ENCODE assay signal across 28 cellular contexts in genomic region chr13:79830945-79831344, GRCh38.
"Had no signal": no experiment of that assay in that cellular context is flagged by ENCODE, and none has a peak within 500 bp of the region (broad histone marks: within the 10 kb centered on the region; RNA-seq: fewer than 3 reads in every experiment).

No MANE protein-coding gene starts in this region.

- H3K27me3 Mint-ChIP-seq: activated CD4-positive, alpha-beta memory T cell treated with anti-CD3 and anti-CD28 coated beads for 36 hours; activated CD4-positive, alpha-beta T cell treated with anti-CD3 and anti-CD28 coated beads for 36 hours; activated CD4-positive, alpha-beta T cell treated with anti-CD3 and anti-CD28 coated beads, Interleukin-2, amount 10 ng/mL, durations not matched to agents 24 days and 14 days; activated CD8-positive, alpha-beta memory T cell treated with anti-CD3 and anti-CD28 coated beads, Interleukin-2, amount 10 ng/mL, durations not matched to agents 7 days and 5 days; activated naive CD8-positive, alpha-beta T cell treated with anti-CD3 and anti-CD28 coated beads for 36 hours; activated naive CD8-positive, alpha-beta T cell treated with anti-CD3 and anti-CD28 coated beads, Interleukin-2, amount 50 U/mL, for 24 hours; brain had no signal

- ATAC-seq: activated CD4-positive, alpha-beta T cell treated with anti-CD3 and anti-CD28 coated beads for 36 hours; activated CD8-positive, alpha-beta memory T cell treated with anti-CD3 and anti-CD28 coated beads, Interleukin-2, amount 10 ng/mL, durations not matched to agents 7 days and 5 days; activated CD8-positive, alpha-beta T cell treated with anti-CD3 and anti-CD28 coated beads, Interleukin-2, amount 10 ng/mL, durations not matched to agents 7 days and 5 days; activated naive CD8-positive, alpha-beta T cell treated with anti-CD3 and anti-CD28 coated beads, Interleukin-2, amount 50 U/mL, for 24 hours had no signal

- DNase-seq: activated CD4-positive, alpha-beta memory T cell treated with anti-CD3 and anti-CD28 coated beads for 36 hours; activated CD4-positive, alpha-beta T cell treated with anti-CD3 and anti-CD28 coated beads for 36 hours; activated CD4-positive, alpha-beta T cell treated with anti-CD3 and anti-CD28 coated beads, Interleukin-2, amount 10 ng/mL, durations not matched to agents 24 days and 14 days; activated CD4-positive, CD25-positive, alpha-beta regulatory T cell; activated CD4-positive, CD25-positive, alpha-beta regulatory T cell treated with anti-CD3 and anti-CD28 coated beads, Interleukin-2, amount 50 U/mL, for 72 hours; activated CD8-positive, alpha-beta memory T cell treated with anti-CD3 and anti-CD28 coated beads, Interleukin-2, amount 10 ng/mL, durations not matched to agents 7 days and 5 days; activated CD8-positive, alpha-beta memory T cell treated with anti-CD3 and anti-CD28 coated beads, Interleukin-2, amount 50 U/mL, for 4 hours; activated CD8-positive, alpha-beta T cell treated with anti-CD3 and anti-CD28 coated beads, Interleukin-2, amount 10 ng/mL, durations not matched to agents 7 days and 5 days; activated effector memory CD4-positive, alpha-beta T cell treated with anti-CD3 and anti-CD28 coated beads, Interleukin-2, amount 50 U/mL, for 16 hours; activated naive CD4-positive, alpha-beta T cell treated with anti-CD3 and anti-CD28 coated beads for 36 hours; activated naive CD8-positive, alpha-beta T cell treated with anti-CD3 and anti-CD28 coated beads for 36 hours; activated naive CD8-positive, alpha-beta T cell treated with anti-CD3 and anti-CD28 coated beads, Interleukin-2, amount 50 U/mL, for 24 hours; activated T-cell treated with anti-CD3 and anti-CD28 coated beads, Interleukin-2, amount 50 U/mL, for 1 hour; activated T-cell treated with anti-CD3 and anti-CD28 coated beads, Interleukin-2, amount 50 U/mL, for 48 hours; adrenal gland; central memory CD4-positive, alpha-beta T cell; colonic mucosa; effector CD8-positive, alpha-beta T cell; esophagus squamous epithelium; T-helper 2 cell had no signal

- H3K4me1 ChIP-seq: adrenal gland, ascending aorta, breast epithelium, colonic mucosa, esophagus squamous epithelium had no signal

- H3K4me3 ChIP-seq: adrenal gland, ascending aorta, breast epithelium, cardiac muscle cell, colonic mucosa, esophagus squamous epithelium had no signal

- H3K4me3 Mint-ChIP-seq: activated CD4-positive, alpha-beta memory T cell treated with anti-CD3 and anti-CD28 coated beads for 36 hours; activated CD4-positive, alpha-beta T cell treated with anti-CD3 and anti-CD28 coated beads for 36 hours; activated CD4-positive, alpha-beta T cell treated with anti-CD3 and anti-CD28 coated beads, Interleukin-2, amount 10 ng/mL, durations not matched to agents 24 days and 14 days; activated CD8-positive, alpha-beta memory T cell treated with anti-CD3 and anti-CD28 coated beads, Interleukin-2, amount 10 ng/mL, durations not matched to agents 7 days and 5 days; activated CD8-positive, alpha-beta T cell treated with anti-CD3 and anti-CD28 coated beads, Interleukin-2, amount 10 ng/mL, durations not matched to agents 7 days and 5 days; activated naive CD4-positive, alpha-beta T cell treated with anti-CD3 and anti-CD28 coated beads for 36 hours; activated naive CD4-positive, alpha-beta T cell treated with anti-CD3 and anti-CD28 coated beads, Interleukin-2, amount 50 U/mL, for 24 hours; activated naive CD8-positive, alpha-beta T cell treated with anti-CD3 and anti-CD28 coated beads for 36 hours; activated naive CD8-positive, alpha-beta T cell treated with anti-CD3 and anti-CD28 coated beads, Interleukin-2, amount 50 U/mL, for 24 hours; activated T-helper 1 cell treated with anti-CD3 and anti-CD28 coated beads, Interleukin-12 subunit alpha, Interleukin-12 subunit beta, Interleukin-2, Interleukin-4 antibody, amounts not matched to agents 30 ng/mL and 10 ng/mL and 1 ng/mL, durations not matched to agents 14 hours and 24 hours and 36 hours; brain had no signal

- H3K36me3 ChIP-seq: adrenal gland, ascending aorta, breast epithelium, cardiac muscle cell, colonic mucosa, esophagus squamous epithelium had no signal

- H3K27me3 ChIP-seq: adrenal gland, ascending aorta, breast epithelium, cardiac muscle cell, colonic mucosa, esophagus squamous epithelium had no signal

- H3K27ac Mint-ChIP-seq: activated CD4-positive, alpha-beta memory T cell treated with anti-CD3 and anti-CD28 coated beads for 36 hours; activated CD4-positive, alpha-beta T cell treated with anti-CD3 and anti-CD28 coated beads for 36 hours; activated CD4-positive, alpha-beta T cell treated with anti-CD3 and anti-CD28 coated beads, Interleukin-2, amount 10 ng/mL, durations not matched to agents 24 days and 14 days; activated CD8-positive, alpha-beta memory T cell treated with anti-CD3 and anti-CD28 coated beads, Interleukin-2, amount 10 ng/mL, durations not matched to agents 7 days and 5 days; activated CD8-positive, alpha-beta T cell treated with anti-CD3 and anti-CD28 coated beads, Interleukin-2, amount 10 ng/mL, durations not matched to agents 7 days and 5 days; activated naive CD4-positive, alpha-beta T cell treated with anti-CD3 and anti-CD28 coated beads for 36 hours; activated naive CD4-positive, alpha-beta T cell treated with anti-CD3 and anti-CD28 coated beads, Interleukin-2, amount 50 U/mL, for 24 hours; activated naive CD8-positive, alpha-beta T cell treated with anti-CD3 and anti-CD28 coated beads for 36 hours; activated naive CD8-positive, alpha-beta T cell treated with anti-CD3 and anti-CD28 coated beads, Interleukin-2, amount 50 U/mL, for 24 hours; activated T-helper 1 cell treated with anti-CD3 and anti-CD28 coated beads, Interleukin-12 subunit alpha, Interleukin-12 subunit beta, Interleukin-2, Interleukin-4 antibody, amounts not matched to agents 30 ng/mL and 10 ng/mL and 1 ng/mL, durations not matched to agents 14 hours and 24 hours and 36 hours; activated T-helper 2 cell treated with anti-CD3 and anti-CD28 coated beads, Interferon-gamma antibody, Interleukin-2, Interleukin-4, amounts not matched to agents 10 μg/mL and 5 μg/mL and 100 μg/mL, durations not matched to agents 14 hours and 24 hours and 36 hours had no signal

- H3K9me3 ChIP-seq: adrenal gland, ascending aorta, breast epithelium, colonic mucosa, esophagus squamous epithelium had no signal

- H3K27ac ChIP-seq: adrenal gland, ascending aorta, breast epithelium, cardiac muscle cell, colonic mucosa, epithelial cell of prostate, esophagus squamous epithelium had no signal

- H3K4me1 Mint-ChIP-seq: activated CD4-positive, alpha-beta T cell treated with anti-CD3 and anti-CD28 coated beads for 36 hours; activated CD4-positive, alpha-beta T cell treated with anti-CD3 and anti-CD28 coated beads, Interleukin-2, amount 10 ng/mL, durations not matched to agents 24 days and 14 days; activated CD8-positive, alpha-beta memory T cell treated with anti-CD3 and anti-CD28 coated beads, Interleukin-2, amount 10 ng/mL, durations not matched to agents 7 days and 5 days; activated naive CD4-positive, alpha-beta T cell treated with anti-CD3 and anti-CD28 coated beads, Interleukin-2, amount 50 U/mL, for 24 hours; activated naive CD8-positive, alpha-beta T cell treated with anti-CD3 and anti-CD28 coated beads for 36 hours; activated naive CD8-positive, alpha-beta T cell treated with anti-CD3 and anti-CD28 coated beads, Interleukin-2, amount 50 U/mL, for 24 hours had no signal

- H3K36me3 Mint-ChIP-seq: activated CD4-positive, alpha-beta memory T cell treated with anti-CD3 and anti-CD28 coated beads for 36 hours; activated CD8-positive, alpha-beta memory T cell treated with anti-CD3 and anti-CD28 coated beads, Interleukin-2, amount 10 ng/mL, durations not matched to agents 7 days and 5 days; activated naive CD4-positive, alpha-beta T cell treated with anti-CD3 and anti-CD28 coated beads, Interleukin-2, amount 50 U/mL, for 24 hours; activated naive CD8-positive, alpha-beta T cell treated with anti-CD3 and anti-CD28 coated beads for 36 hours; brain had no signal

- H3K9me3 Mint-ChIP-seq: activated CD4-positive, alpha-beta memory T cell treated with anti-CD3 and anti-CD28 coated beads for 36 hours; activated CD4-positive, alpha-beta T cell treated with anti-CD3 and anti-CD28 coated beads, Interleukin-2, amount 10 ng/mL, durations not matched to agents 24 days and 14 days; activated naive CD4-positive, alpha-beta T cell treated with anti-CD3 and anti-CD28 coated beads, Interleukin-2, amount 50 U/mL, for 24 hours; activated naive CD8-positive, alpha-beta T cell treated with anti-CD3 and anti-CD28 coated beads for 36 hours; activated naive CD8-positive, alpha-beta T cell treated with anti-CD3 and anti-CD28 coated beads, Interleukin-2, amount 50 U/mL, for 24 hours; activated T-helper 1 cell treated with anti-CD3 and anti-CD28 coated beads, Interleukin-12 subunit alpha, Interleukin-12 subunit beta, Interleukin-2, Interleukin-4 antibody, amounts not matched to agents 30 ng/mL and 10 ng/mL and 1 ng/mL, durations not matched to agents 14 hours and 24 hours and 36 hours; activated T-helper 2 cell treated with anti-CD3 and anti-CD28 coated beads, Interferon-gamma antibody, Interleukin-2, Interleukin-4, amounts not matched to agents 10 μg/mL and 5 μg/mL and 100 μg/mL, durations not matched to agents 14 hours and 24 hours and 36 hours had no signal
